9 cellular contexts compared by ENCODE assay signal in genomic region chr6:163956571-163957407, GRCh38.
DNase-seq lines count a peak whose midpoint lies in the region; ATAC-seq and TF ChIP-seq lines count a peak whose summit lies in the region.
"Had no signal": no experiment of that assay in that cellular context is flagged by ENCODE, and none has a peak within 500 bp of the region (broad histone marks: within the 10 kb centered on the region; RNA-seq: fewer than 3 reads in every experiment).

No MANE protein-coding gene starts in this region.

- ATAC-seq in heart right ventricle = peak; percentile 82 to 93 (median 91)

- peak; percentile 87 for DNase-seq in GM12865 (ENCODE audit: low read depth)
- DNase-seq in H7 = peak; percentile 84
- peak; percentile 66 for DNase-seq in SKM-1 treated with dmso at 0.1 percent for 144 hours (lab: John Stamatoyannopoulos, UW; ENCODE audit: unreplicated experiment)
- peak; percentile 48 for DNase-seq in activated naive CD8-positive, alpha-beta T cell treated with anti-CD3 and anti-CD28 coated beads for 36 hours
- DNase-seq in heart right ventricle = peak; percentile 79 to 90
- DNase-seq in retinal pigment epithelial cell (ENCODE audit: low read depth) = no peak
- DNase-seq in NCI-H187 treated with DMSO at 0.1 percent for 48 hours (lab: John Stamatoyannopoulos, UW) = no peak

- WGBS in heart right ventricle, 2 donors = 21 to 28% methylated on average over 12 of the region's 12 CpGs

- peaks cover 0 to 51% (median 27%) of the 10 kb centered on the region in 9 donors for H3K4me1 ChIP-seq in heart right ventricle

- no peak overlapping the region for H3K4me3 ChIP-seq in GM12865 (ENCODE audit: low read depth, low read length)
- H3K4me3 ChIP-seq in H7 (ENCODE audit: insufficient read depth, low read depth, low read length) = no peak overlapping the region
- peak overlapping the region in 1 of 10 donors; percentile 2 for H3K4me3 ChIP-seq in heart right ventricle
- no peak overlapping the region for H3K4me3 ChIP-seq in retinal pigment epithelial cell (ENCODE audit: low read length)

- no peaks in the 10 kb centered on the region for H3K36me3 Mint-ChIP-seq in activated naive CD8-positive, alpha-beta T cell treated with anti-CD3 and anti-CD28 coated beads for 36 hours

- TF ChIP-seq CTCF in GM12865 (IDR thresholded peaks at IDR 0.05; ENCODE audit: insufficient read depth, low read depth, low read length, missing control alignments) (peak; percentile 92), LNCAP (IDR thresholded peaks at IDR 0.05) (peak; percentile 89), heart right ventricle (IDR thresholded peaks at IDR 0.05) (peak; percentile 90 to 98 (median 95)), retinal pigment epithelial cell (conservative IDR thresholded peaks at IDR 0.05; ENCODE audit: low read depth, low read length) (peak; percentile 84)

- H3K27me3 Mint-ChIP-seq in activated naive CD8-positive, alpha-beta T cell treated with anti-CD3 and anti-CD28 coated beads for 36 hours = peaks cover 46% of the 10 kb centered on the region

- peaks cover 2% of the 10 kb centered on the region for H3K4me1 Mint-ChIP-seq in activated naive CD8-positive, alpha-beta T cell treated with anti-CD3 and anti-CD28 coated beads for 36 hours

- H3K36me3 ChIP-seq in H7 (replicated peaks; ENCODE audit: control insufficient read depth, insufficient read depth, low read length) = no peaks in the 10 kb centered on the region
- H3K36me3 ChIP-seq in heart right ventricle = no peaks in the 10 kb centered on the region

- no peaks in the 10 kb centered on the region for H3K9me3 Mint-ChIP-seq in activated naive CD8-positive, alpha-beta T cell treated with anti-CD3 and anti-CD28 coated beads for 36 hours
- H3K9me3 Mint-ChIP-seq: stimulated activated naive CD8-positive, alpha-beta T cell treated with anti-CD3 and anti-CD28 coated beads, Interleukin-15, Interleukin-2, amounts not matched to agents 100 ng/mL and 50 ng/mL, for 24 hours had no signal

- peak overlapping the region in 7 of 10 donors; percentile 7 to 94 (median 56) for H3K27ac ChIP-seq in heart right ventricle

- intact Hi-C loops in heart right ventricle (cut with DNase I) = loop anchor here (1.0 to 10.0 kb wide), 18 partner anchors 209 to 971 kb away; no protein-coding TSS in a partner anchor

- no peaks in the 10 kb centered on the region for H3K9me3 ChIP-seq in heart right ventricle

- H3K4me3 Mint-ChIP-seq in activated naive CD8-positive, alpha-beta T cell treated with anti-CD3 and anti-CD28 coated beads for 36 hours = no peak overlapping the region
- H3K4me3 Mint-ChIP-seq: stimulated activated naive CD8-positive, alpha-beta T cell treated with anti-CD3 and anti-CD28 coated beads, Interleukin-15, Interleukin-2, amounts not matched to agents 100 ng/mL and 50 ng/mL, for 24 hours had no signal

- no peak overlapping the region for H3K27ac Mint-ChIP-seq in activated naive CD8-positive, alpha-beta T cell treated with anti-CD3 and anti-CD28 coated beads for 36 hours
- H3K27ac Mint-ChIP-seq: stimulated activated naive CD8-positive, alpha-beta T cell treated with anti-CD3 and anti-CD28 coated beads, Interleukin-15, Interleukin-2, amounts not matched to agents 100 ng/mL and 50 ng/mL, for 24 hours had no signal

- H3K27me3 ChIP-seq in H7 (ENCODE audit: control insufficient read depth, insufficient read depth, low read length) (no peaks in the 10 kb centered on the region), heart right ventricle (peaks cover 0 to 4% (median 0%) of the 10 kb centered on the region in 7 donors)

Comparison
In these comparisons a context has a peak if more than half of its experiments do, and no peak if none do; other contexts are left out.
1. DNase-seq: peak in GM12865 (single experiment), H7 (single experiment), SKM-1 treated with dmso at 0.1 percent for 144 hours (single experiment), activated naive CD8-positive, alpha-beta T cell treated with anti-CD3 and anti-CD28 coated beads for 36 hours (single experiment) and heart right ventricle (2 of 2); none in retinal pigment epithelial cell (single experiment) and NCI-H187 treated with DMSO at 0.1 percent for 48 hours (single experiment).
2. Peak in every context shown above with its lines, with median percentiles within 50 percentile points of each other: CTCF ChIP-seq.